ENCODE assay signal across 19 cellular contexts in the genomic region with DNA sequence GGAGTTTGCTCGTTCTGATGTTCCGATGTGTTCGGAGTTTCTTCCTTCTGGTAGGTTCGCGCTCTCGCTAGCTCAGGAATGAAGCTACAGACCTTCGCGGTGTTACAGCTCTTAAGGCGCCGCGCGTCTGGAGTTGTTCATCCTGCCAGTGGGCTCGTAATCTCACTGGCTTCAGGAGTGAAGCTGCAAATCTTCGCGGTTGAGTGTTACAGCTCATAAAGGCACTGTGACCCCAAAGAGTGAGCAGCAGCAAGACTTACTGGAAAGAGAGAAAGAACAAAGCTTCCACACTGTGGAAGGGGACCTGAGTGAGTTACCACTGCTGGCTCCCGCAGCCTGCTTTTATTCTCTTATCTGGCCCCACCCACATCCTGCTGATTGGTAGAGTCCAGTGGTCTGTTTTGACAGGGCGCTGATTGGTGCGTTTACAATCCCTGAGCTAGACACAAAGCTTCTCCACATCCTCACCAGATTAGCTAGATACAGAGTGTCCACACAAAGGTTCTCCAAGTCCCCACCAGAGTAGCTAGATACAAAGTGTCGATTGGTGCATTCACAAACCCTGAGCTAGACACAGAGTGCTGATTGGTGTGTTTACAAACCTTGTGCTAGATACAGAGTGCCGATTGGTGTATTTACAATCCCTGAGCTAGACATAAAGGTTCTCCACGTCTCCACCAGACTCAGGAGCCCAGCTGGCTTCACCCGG. TPM values are rescaled to one million over a fixed set of nuclear protein-coding genes. Genes with fewer than 3 reads are reported as not detected.
"Had no signal": no experiment of that assay in that cellular context is flagged by ENCODE, and none has a peak within 500 bp of the region (broad histone marks: within the 10 kb centered on the region; RNA-seq: fewer than 3 reads in every experiment).

No MANE protein-coding gene starts in this region.

RNA-seq across cellular contexts. Expression of gene RPL3L, which starts 3.1 kb away (rescaled TPM):
- total RNA-seq: kidney; left colon; liver; lower lobe of right lung; mucosa of gallbladder; naive thymus-derived CD8-positive, alpha-beta T cell; occipital lobe; posterior vena cava; sigmoid colon; spleen; subcutaneous adipose tissue; tibial nerve; ureter had no signal
- polyA plus RNA-seq: immature natural killer cell; naive thymus-derived CD8-positive, alpha-beta T cell had no signal

RNA-seq across cellular contexts. Expression of gene RNF151, which starts 9.1 kb away (rescaled TPM):
- total RNA-seq: kidney; left colon; left lung; liver; lower lobe of right lung; mammary epithelial cell; mucosa of gallbladder; naive thymus-derived CD8-positive, alpha-beta T cell; occipital lobe; posterior vena cava; psoas muscle; sigmoid colon; spleen; subcutaneous adipose tissue; suprapubic skin; tibial nerve; ureter; uterus had no signal
- polyA plus RNA-seq: immature natural killer cell; liver; naive thymus-derived CD8-positive, alpha-beta T cell; psoas muscle had no signal
